ENCODE assay signal across 24 cellular contexts in genomic region chr12:43872396-43872795, GRCh38.
"Had no signal": no experiment of that assay in that cellular context is flagged by ENCODE, and none has a peak within 500 bp of the region (broad histone marks: within the 10 kb centered on the region; RNA-seq: fewer than 3 reads in every experiment).

No MANE protein-coding gene starts in this region.

- ATAC-seq: effector memory CD8-positive, alpha-beta T cell; esophagus mucosa; gastrocnemius medialis; heart right ventricle; left cardiac atrium; left lung; left ventricle myocardium superior; lower lobe of right lung; mucosa of descending colon had no signal

- H3K4me1 Mint-ChIP-seq: endodermal cell had no signal

- H3K36me3 ChIP-seq: colonic mucosa, esophagus squamous epithelium, gastrocnemius medialis, heart right ventricle, left lung, lower lobe of right lung had no signal

- H3K9me3 Mint-ChIP-seq: dendritic cell treated with granulocyte-macrophage colony-stimulating factor and Interleukin-4, amounts not matched to agents 40 ng/mL and 50 ng/mL, for 4 days; effector memory CD8-positive, alpha-beta T cell; endodermal cell; mesothelial cell of epicardium had no signal

- DNase-seq: colonic mucosa; cortex of kidney; effector CD8-positive, alpha-beta T cell; effector memory CD8-positive, alpha-beta T cell; endodermal cell; erythroblast; esophagus squamous epithelium; foreskin fibroblast; foreskin melanocyte; gastrocnemius medialis; glutamatergic neuron; head of caudate nucleus; heart right ventricle; hippocampal formation; left cardiac atrium; left lung; left ventricle myocardium superior; lower lobe of right lung; mesenchymal stem cell; mucosa of descending colon had no signal

- H3K27me3 Mint-ChIP-seq: effector memory CD8-positive, alpha-beta T cell had no signal

- H3K36me3 Mint-ChIP-seq: mesothelial cell of epicardium had no signal

- H3K4me3 ChIP-seq: colonic mucosa, esophagus squamous epithelium, gastrocnemius medialis, heart right ventricle, left lung, lower lobe of right lung, mucosa of descending colon had no signal

- H3K27me3 ChIP-seq: colonic mucosa, esophagus squamous epithelium, gastrocnemius medialis, heart right ventricle, left lung had no signal

- H3K9me3 ChIP-seq: colonic mucosa, esophagus squamous epithelium, gastrocnemius medialis, heart right ventricle, left lung, lower lobe of right lung, mucosa of descending colon had no signal

- H3K27ac ChIP-seq: colonic mucosa, epithelial cell of prostate, esophagus squamous epithelium, gastrocnemius medialis, heart right ventricle, left lung, lower lobe of right lung had no signal

- H3K4me3 Mint-ChIP-seq: dendritic cell treated with granulocyte-macrophage colony-stimulating factor and Interleukin-4, amounts not matched to agents 40 ng/mL and 50 ng/mL, for 4 days; effector memory CD8-positive, alpha-beta T cell; endodermal cell; mesothelial cell of epicardium had no signal

- H3K27ac Mint-ChIP-seq: dendritic cell treated with granulocyte-macrophage colony-stimulating factor and Interleukin-4, amounts not matched to agents 40 ng/mL and 50 ng/mL, for 4 days; effector memory CD8-positive, alpha-beta T cell; endodermal cell; mesothelial cell of epicardium had no signal
